13 cellular contexts compared by ENCODE assay signal in the genomic region with DNA sequence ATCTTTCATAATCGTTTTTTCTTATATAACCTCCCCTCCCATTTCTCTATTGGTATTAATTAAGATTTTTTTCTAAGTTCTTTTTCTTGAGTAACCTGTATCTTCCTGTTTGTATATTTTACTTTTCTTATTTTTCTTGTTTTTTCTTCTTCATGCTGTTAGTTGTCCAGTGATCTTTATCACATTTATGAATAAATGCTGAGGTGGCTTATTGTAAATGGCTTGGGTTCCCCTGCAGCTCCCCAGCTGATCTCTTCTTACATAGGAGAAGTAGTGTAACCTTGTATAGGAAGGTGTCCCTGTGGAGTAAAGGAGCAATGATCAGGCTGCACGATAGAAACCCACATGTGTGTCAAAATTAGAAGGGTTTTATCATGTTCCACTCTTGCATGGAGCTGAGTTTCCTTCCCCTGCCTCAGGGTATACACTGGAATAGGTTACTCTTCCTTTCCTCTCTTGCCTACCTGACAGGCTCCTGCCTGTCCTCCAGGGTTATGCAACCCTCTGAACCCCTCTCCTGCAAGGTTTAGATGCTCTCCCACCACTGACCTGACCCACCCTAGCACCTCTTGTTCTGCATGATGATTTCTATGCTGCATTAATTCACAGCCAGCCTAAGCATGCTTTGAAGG.
DNase-seq lines count a peak whose midpoint lies in the region; ATAC-seq and TF ChIP-seq lines count a peak whose summit lies in the region.
"Had no signal": no experiment of that assay in that cellular context is flagged by ENCODE, and none has a peak within 500 bp of the region (broad histone marks: within the 10 kb centered on the region; RNA-seq: fewer than 3 reads in every experiment).

No MANE protein-coding gene starts in this region.

- peaks cover 63% of the 10 kb centered on the region for H3K4me1 Mint-ChIP-seq in activated CD8-positive, alpha-beta T cell treated with anti-CD3 and anti-CD28 coated beads, Interleukin-2, amount 10 ng/mL, durations not matched to agents 7 days and 5 days (ENCODE audit: low read depth)
- peaks cover 17% of the 10 kb centered on the region for H3K4me1 Mint-ChIP-seq in mesothelial cell of epicardium

- no peaks in the 10 kb centered on the region for H3K36me3 ChIP-seq in BLaER1
- H3K36me3 ChIP-seq: sigmoid colon had no signal

- peak overlapping the region; percentile 83 for H3K27ac Mint-ChIP-seq in activated CD8-positive, alpha-beta T cell treated with anti-CD3 and anti-CD28 coated beads, Interleukin-2, amount 10 ng/mL, durations not matched to agents 7 days and 5 days
- H3K27ac Mint-ChIP-seq in mesothelial cell of epicardium = no peak overlapping the region

- peak; percentile 20 for ATAC-seq in GM19023 (IDR thresholded peaks at IDR 0.05; ENCODE audit: unreplicated experiment)
- ATAC-seq in HG02981 (IDR thresholded peaks at IDR 0.05; ENCODE audit: unreplicated experiment) = peak; percentile 19
- ATAC-seq in activated CD8-positive, alpha-beta T cell treated with anti-CD3 and anti-CD28 coated beads, Interleukin-2, amount 10 ng/mL, durations not matched to agents 7 days and 5 days = peak; percentile 24
- ATAC-seq in GM18520 (IDR thresholded peaks at IDR 0.05; ENCODE audit: unreplicated experiment) = no peak
- ATAC-seq: body of pancreas, Panc1 had no signal

- H3K9ac ChIP-seq in BLaER1 = no peak overlapping the region

- peaks cover 17% of the 10 kb centered on the region for H3K4me1 ChIP-seq in BLaER1

- CTCF ChIA-PET in activated CD8-positive, alpha-beta T cell treated with anti-CD3 and anti-CD28 coated beads, Interleukin-2, amount 10 ng/mL, durations not matched to agents 7 days and 5 days (lab: Charles Lee) = no interaction called here

- H3K9me3 ChIP-seq in BLaER1 = peaks cover 21% of the 10 kb centered on the region
- H3K9me3 ChIP-seq: body of pancreas had no signal

- no peaks in the 10 kb centered on the region for H3K27me3 ChIP-seq in BLaER1
- H3K27me3 ChIP-seq: body of pancreas, sigmoid colon had no signal

- H3K4me2 ChIP-seq in BLaER1 = peak overlapping the region; percentile 51

- POLR2A ChIA-PET in activated CD8-positive, alpha-beta T cell treated with anti-CD3 and anti-CD28 coated beads, Interleukin-2, amount 10 ng/mL, durations not matched to agents 7 days and 5 days (lab: Charles Lee) = no interaction called here

- H3K4me3 ChIP-seq in BLaER1 = no peak overlapping the region
- H3K4me3 ChIP-seq: body of pancreas, sigmoid colon had no signal

- peak overlapping the region; percentile 13 for H3K4me3 Mint-ChIP-seq in activated CD8-positive, alpha-beta T cell treated with anti-CD3 and anti-CD28 coated beads, Interleukin-2, amount 10 ng/mL, durations not matched to agents 7 days and 5 days
- H3K4me3 Mint-ChIP-seq in mesothelial cell of epicardium = no peak overlapping the region

- DNase-seq in activated CD8-positive, alpha-beta T cell treated with anti-CD3 and anti-CD28 coated beads, Interleukin-2, amount 10 ng/mL, durations not matched to agents 7 days and 5 days = no peak
- DNase-seq in HCEC 1CT (no peak), mesothelial cell of epicardium (ENCODE audit: low spot score in 2 of 2, unreplicated experiment in 2 of 2) (no peak), DMS 273 treated with DMSO at 0.1 percent for 48 hours (lab: John Stamatoyannopoulos, UW) (no peak)
- DNase-seq: body of pancreas, NCI-H2227 treated with DMSO at 0.1 percent for 48 hours, sigmoid colon, trophoblast cell had no signal

- peaks cover 26% of the 10 kb centered on the region for H3K9me3 Mint-ChIP-seq in activated CD8-positive, alpha-beta T cell treated with anti-CD3 and anti-CD28 coated beads, Interleukin-2, amount 10 ng/mL, durations not matched to agents 7 days and 5 days (ENCODE audit: insufficient read depth)
- peaks cover 26% of the 10 kb centered on the region for H3K9me3 Mint-ChIP-seq in mesothelial cell of epicardium

- no peak for TF ChIP-seq CTCF in mesothelial cell of epicardium (IDR thresholded peaks at IDR 0.05; ENCODE audit: unreplicated experiment)

- peaks cover 50% of the 10 kb centered on the region for H3K36me3 Mint-ChIP-seq in activated CD8-positive, alpha-beta T cell treated with anti-CD3 and anti-CD28 coated beads, Interleukin-2, amount 10 ng/mL, durations not matched to agents 7 days and 5 days (ENCODE audit: low read depth)
- peaks cover 23% of the 10 kb centered on the region for H3K36me3 Mint-ChIP-seq in mesothelial cell of epicardium

- no peaks in the 10 kb centered on the region for H3K27me3 Mint-ChIP-seq in activated CD8-positive, alpha-beta T cell treated with anti-CD3 and anti-CD28 coated beads, Interleukin-2, amount 10 ng/mL, durations not matched to agents 7 days and 5 days (ENCODE audit: low read depth)
- no peaks in the 10 kb centered on the region for H3K27me3 Mint-ChIP-seq in mesothelial cell of epicardium (ENCODE audit: low read depth)

- H3K27ac ChIP-seq in BLaER1 = no peak overlapping the region
- H3K27ac ChIP-seq: body of pancreas, sigmoid colon had no signal

- H4K20me1 ChIP-seq in BLaER1 = no peaks in the 10 kb centered on the region
